ENCODE assay signal across 1 cellular context in genomic region chr1:20574686-20575543, GRCh38.
TF ChIP-seq lines count a peak whose summit lies in the region.

No MANE protein-coding gene starts in this region.

TF ChIP-seq in HEK293, 187 proteins besides CTCF, POLR2A, EP300 and RAD21 (continued from another document):
- TF ChIP-seq, protein P1, sequence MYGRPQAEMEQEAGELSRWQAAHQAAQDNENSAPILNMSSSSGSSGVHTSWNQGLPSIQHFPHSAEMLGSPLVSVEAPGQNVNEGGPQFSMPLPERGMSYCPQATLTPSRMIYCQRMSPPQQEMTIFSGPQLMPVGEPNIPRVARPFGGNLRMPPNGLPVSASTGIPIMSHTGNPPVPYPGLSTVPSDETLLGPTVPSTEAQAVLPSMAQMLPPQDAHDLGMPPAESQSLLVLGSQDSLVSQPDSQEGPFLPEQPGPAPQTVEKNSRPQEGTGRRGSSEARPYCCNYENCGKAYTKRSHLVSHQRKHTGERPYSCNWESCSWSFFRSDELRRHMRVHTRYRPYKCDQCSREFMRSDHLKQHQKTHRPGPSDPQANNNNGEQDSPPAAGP (tag by site-specific recombination; IDR thresholded peaks at IDR 0.05): peak; percentile 51; the same call in 1 of the 2 replicates
- TF ChIP-seq ZNF777 (tag by site-specific recombination; IDR thresholded peaks at IDR 0.05; ENCODE audit: borderline replicate concordance): no peak
- 0 out of 2 replicates have a peak, but pooled peaks have one; percentile 29 for TF ChIP-seq ZSCAN30 (tag by site-specific recombination; IDR thresholded peaks at IDR 0.05)
- 0 out of 2 replicates have a peak, but pooled peaks have one; percentile 9 for TF ChIP-seq GLIS1 (tag by site-specific recombination; IDR thresholded peaks at IDR 0.05)
- 0 out of 2 replicates have a peak, but pooled peaks have one; percentile 36 for TF ChIP-seq YY2 (tag by site-specific recombination; IDR thresholded peaks at IDR 0.05)
- no peak for TF ChIP-seq MEIS1 (CRISPR knock-in tag; IDR thresholded peaks at IDR 0.05; ENCODE audit: borderline replicate concordance)
- TF ChIP-seq ZNF366 (tag by site-specific recombination; conservative IDR thresholded peaks at IDR 0.05): 0 out of 2 replicates have a peak, but pooled peaks have one; percentile 35
- TF ChIP-seq, protein P2, sequence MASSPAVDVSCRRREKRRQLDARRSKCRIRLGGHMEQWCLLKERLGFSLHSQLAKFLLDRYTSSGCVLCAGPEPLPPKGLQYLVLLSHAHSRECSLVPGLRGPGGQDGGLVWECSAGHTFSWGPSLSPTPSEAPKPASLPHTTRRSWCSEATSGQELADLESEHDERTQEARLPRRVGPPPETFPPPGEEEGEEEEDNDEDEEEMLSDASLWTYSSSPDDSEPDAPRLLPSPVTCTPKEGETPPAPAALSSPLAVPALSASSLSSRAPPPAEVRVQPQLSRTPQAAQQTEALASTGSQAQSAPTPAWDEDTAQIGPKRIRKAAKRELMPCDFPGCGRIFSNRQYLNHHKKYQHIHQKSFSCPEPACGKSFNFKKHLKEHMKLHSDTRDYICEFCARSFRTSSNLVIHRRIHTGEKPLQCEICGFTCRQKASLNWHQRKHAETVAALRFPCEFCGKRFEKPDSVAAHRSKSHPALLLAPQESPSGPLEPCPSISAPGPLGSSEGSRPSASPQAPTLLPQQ (tag by site-specific recombination; IDR thresholded peaks at IDR 0.05): 0 out of 2 replicates have a peak, but pooled peaks have one; percentile 16
- peak; percentile 100 for TF ChIP-seq ZNF623 (tag by site-specific recombination; IDR thresholded peaks at IDR 0.05)
- 0 out of 2 replicates have a peak, but pooled peaks have one; percentile 24 for TF ChIP-seq TRIM28 (IDR thresholded peaks at IDR 0.05; ENCODE audit: borderline replicate concordance, low read length)
- TF ChIP-seq ZFP37 (tag by site-specific recombination; IDR thresholded peaks at IDR 0.05): no peak
- TF ChIP-seq, protein P3, sequence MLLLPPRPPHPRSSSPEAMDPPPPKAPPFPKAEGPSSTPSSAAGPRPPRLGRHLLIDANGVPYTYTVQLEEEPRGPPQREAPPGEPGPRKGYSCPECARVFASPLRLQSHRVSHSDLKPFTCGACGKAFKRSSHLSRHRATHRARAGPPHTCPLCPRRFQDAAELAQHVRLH (tag by site-specific recombination; IDR thresholded peaks at IDR 0.05): peak; percentile 66
- 0 out of 2 replicates have a peak, but pooled peaks have one; percentile 13 for TF ChIP-seq ZBTB11 (tag by site-specific recombination; conservative IDR thresholded peaks at IDR 0.05; ENCODE audit: low read depth)
- 0 out of 2 replicates have a peak, but pooled peaks have one; percentile 34 for TF ChIP-seq ZNF391 (tag by site-specific recombination; IDR thresholded peaks at IDR 0.05; ENCODE audit: borderline replicate concordance, low read depth)
- TF ChIP-seq ZNF560 (tag by site-specific recombination; IDR thresholded peaks at IDR 0.05; ENCODE audit: borderline replicate concordance): no peak
- peak; percentile 35; the same call in 1 of the 2 replicates for TF ChIP-seq ZNF600 (tag by site-specific recombination; IDR thresholded peaks at IDR 0.05)
- TF ChIP-seq ZNF280D (tag by site-specific recombination; IDR thresholded peaks at IDR 0.05): peak; percentile 83; the same call in 1 of the 2 replicates
- TF ChIP-seq ZNF324 (tag by site-specific recombination; IDR thresholded peaks at IDR 0.05): 0 out of 2 replicates have a peak, but pooled peaks have one; percentile 36
- no peak for TF ChIP-seq KLF16 (tag by site-specific recombination; IDR thresholded peaks at IDR 0.05)
- TF ChIP-seq ZNF626 (tag by site-specific recombination; IDR thresholded peaks at IDR 0.05): no peak
- 0 out of 2 replicates have a peak, but pooled peaks have one; percentile 7 for TF ChIP-seq ZNF768 (tag by site-specific recombination; IDR thresholded peaks at IDR 0.05)
